In genomic region chr20:9287062-9287461, GRCh38 we compare ENCODE assay signal across 19 cellular contexts.
DNase-seq lines count a peak whose midpoint lies in the region; ATAC-seq, FAIRE-seq and TF ChIP-seq lines count a peak whose summit lies in the region.
"Had no signal": no experiment of that assay in that cellular context is flagged by ENCODE, and none has a peak within 500 bp of the region (broad histone marks: within the 10 kb centered on the region; RNA-seq: fewer than 3 reads in every experiment).

No MANE protein-coding gene starts in this region.

- FAIRE-seq in A549 (lab: Jason Lieb, UNC), result peak; percentile 89
- FAIRE-seq: GM12878, GM19239 had no signal

- CTCF ChIA-PET in A549 (lab: Yijun Ruan, JAX), result interaction anchor here (1.2 to 1.3 kb wide), 2 partner anchors 17 to 59 kb away, joined by 3 read pairs; no protein-coding TSS in a partner anchor

- H3K4me3 Mint-ChIP-seq in nephron, result no peak overlapping the region
- H3K4me3 Mint-ChIP-seq in stimulated activated effector memory CD8-positive, alpha-beta T cell treated with anti-CD3 and anti-CD28 coated beads, Interleukin-12 subunit alpha, Interleukin-12 subunit beta, amount 100 ng/mL, for 72 hours, result no peak overlapping the region
- H3K4me3 Mint-ChIP-seq: B cell; CD4-positive, CD25-positive, alpha-beta regulatory T cell; CD8-positive, alpha-beta memory T cell had no signal

- no peaks in the 10 kb centered on the region for H3K9me3 ChIP-seq in A549
- no peaks in the 10 kb centered on the region for H3K9me3 ChIP-seq in BE2C
- H3K9me3 ChIP-seq in esophagus squamous epithelium, result no peaks in the 10 kb centered on the region
- H3K9me3 ChIP-seq: HAP-1 had no signal

- TF ChIP-seq CTCF in A549 (IDR thresholded peaks at IDR 0.05) (no peak), nephron (IDR thresholded peaks at IDR 0.05; ENCODE audit: unreplicated experiment in 3 of 3) (no peak), BE2C (IDR thresholded peaks at IDR 0.05; ENCODE audit: low read depth, low read length) (no peak), esophagus squamous epithelium (IDR thresholded peaks at IDR 0.05) (no peak)

- peak overlapping the region in 2 of 3 experiments; percentile 61 to 74 for H3K27ac Mint-ChIP-seq in nephron
- H3K27ac Mint-ChIP-seq in stimulated activated effector memory CD8-positive, alpha-beta T cell treated with anti-CD3 and anti-CD28 coated beads, Interleukin-12 subunit alpha, Interleukin-12 subunit beta, amount 100 ng/mL, for 72 hours, result no peak overlapping the region
- H3K27ac Mint-ChIP-seq: B cell; CD4-positive, CD25-positive, alpha-beta regulatory T cell; CD8-positive, alpha-beta memory T cell had no signal

- H3K4me3 ChIP-seq in A549 (no peak overlapping the region), BE2C (ENCODE audit: low read depth, low read length) (no peak overlapping the region), esophagus squamous epithelium (no peak overlapping the region)
- H3K4me3 ChIP-seq: GM12878, GM23248, HAP-1 had no signal

- H3K4me2 ChIP-seq in A549, result peak overlapping the region; percentile 43

- TF ChIP-seq EP300 in A549 (IDR thresholded peaks at IDR 0.05), result no peak

- H3K27ac ChIP-seq in A549 (no peak overlapping the region), esophagus squamous epithelium (no peak overlapping the region)
- H3K27ac ChIP-seq: 22Rv1, GM23248, HL-60 had no signal

- POLR2A ChIA-PET in A549 (lab: Yijun Ruan, JAX), result no interaction called here

- no peak for TF ChIP-seq POLR2A in A549 (IDR thresholded peaks at IDR 0.05; ENCODE audit: low read length)
- TF ChIP-seq POLR2A in esophagus squamous epithelium (IDR thresholded peaks at IDR 0.05), result no peak

- TF ChIP-seq RAD21 in A549 (conservative IDR thresholded peaks at IDR 0.05 in 1 of 2, IDR thresholded peaks at IDR 0.05 in 1 of 2), result no peak

- H3K36me3 ChIP-seq in BE2C (no peaks in the 10 kb centered on the region), esophagus squamous epithelium (no peaks in the 10 kb centered on the region)
- H3K36me3 ChIP-seq: HAP-1 had no signal

- H3K4me1 ChIP-seq in A549, result peaks cover 38% of the 10 kb centered on the region
- H3K4me1 ChIP-seq in BE2C, result peaks cover 17% of the 10 kb centered on the region
- no peaks in the 10 kb centered on the region for H3K4me1 ChIP-seq in esophagus squamous epithelium
- H3K4me1 ChIP-seq: HAP-1 had no signal

- DNase-seq in A549 (ENCODE audit: low read depth in 1 of 2, low spot score in 1 of 2) (no peak), amniotic epithelial cell (ENCODE audit: low read depth) (peak; percentile 12), iris pigment epithelial cell (ENCODE audit: low read depth) (peak; percentile 58), BE2C (no peak), esophagus squamous epithelium (lab: John Stamatoyannopoulos, UW) (no peak)
- no peak for DNase-seq in stimulated activated effector memory CD8-positive, alpha-beta T cell treated with anti-CD3 and anti-CD28 coated beads, Interleukin-12 subunit alpha, Interleukin-12 subunit beta, amount 100 ng/mL, for 72 hours (ENCODE audit: low spot score in 2 of 2)
- DNase-seq: CD4-positive, CD25-positive, alpha-beta regulatory T cell; CD8-positive, alpha-beta memory T cell; DMS 273 treated with DMSO at 0.1 percent for 48 hours; DND-41 had no signal

- intact Hi-C loops in esophagus squamous epithelium (cut with DNase I), result no loop called here

- peaks cover 9% of the 10 kb centered on the region for H3K36me3 Mint-ChIP-seq in nephron (ENCODE audit: low read depth)
- H3K36me3 Mint-ChIP-seq in stimulated activated effector memory CD8-positive, alpha-beta T cell treated with anti-CD3 and anti-CD28 coated beads, Interleukin-12 subunit alpha, Interleukin-12 subunit beta, amount 100 ng/mL, for 72 hours, result no peaks in the 10 kb centered on the region
- H3K36me3 Mint-ChIP-seq: CD4-positive, CD25-positive, alpha-beta regulatory T cell; CD8-positive, alpha-beta memory T cell had no signal

- H3K4me1 Mint-ChIP-seq in nephron, result peaks cover 14% of the 10 kb centered on the region
- no peaks in the 10 kb centered on the region for H3K4me1 Mint-ChIP-seq in stimulated activated effector memory CD8-positive, alpha-beta T cell treated with anti-CD3 and anti-CD28 coated beads, Interleukin-12 subunit alpha, Interleukin-12 subunit beta, amount 100 ng/mL, for 72 hours
- H3K4me1 Mint-ChIP-seq: B cell; CD4-positive, CD25-positive, alpha-beta regulatory T cell; CD8-positive, alpha-beta memory T cell had no signal

- peaks cover 3% of the 10 kb centered on the region for H3K9me3 Mint-ChIP-seq in nephron
- H3K9me3 Mint-ChIP-seq in stimulated activated effector memory CD8-positive, alpha-beta T cell treated with anti-CD3 and anti-CD28 coated beads, Interleukin-12 subunit alpha, Interleukin-12 subunit beta, amount 100 ng/mL, for 72 hours, result peaks cover 6% of the 10 kb centered on the region

- no peaks in the 10 kb centered on the region for H3K27me3 Mint-ChIP-seq in nephron (ENCODE audit: low read depth)
- H3K27me3 Mint-ChIP-seq: B cell; CD4-positive, CD25-positive, alpha-beta regulatory T cell; CD8-positive, alpha-beta memory T cell had no signal

- ATAC-seq in A549 (no peak), GM19397 (IDR thresholded peaks at IDR 0.05; ENCODE audit: unreplicated experiment) (no peak)
- ATAC-seq in stimulated activated effector memory CD8-positive, alpha-beta T cell treated with anti-CD3 and anti-CD28 coated beads, Interleukin-12 subunit alpha, Interleukin-12 subunit beta, amount 100 ng/mL, for 72 hours, result no peak
- ATAC-seq: GM12878 had no signal

- no peaks in the 10 kb centered on the region for H3K27me3 ChIP-seq in BE2C
- H3K27me3 ChIP-seq in esophagus squamous epithelium, result no peaks in the 10 kb centered on the region

TF ChIP-seq in A549, 52 proteins besides CTCF, POLR2A, EP300 and RAD21:
- TF ChIP-seq NPAS2 (CRISPR knock-in tag; IDR thresholded peaks at IDR 0.05; ENCODE audit: borderline replicate concordance) (no peak), ELK1 (IDR thresholded peaks at IDR 0.05; ENCODE audit: low read depth, low read length) (no peak), MAFK (IDR thresholded peaks at IDR 0.05; ENCODE audit: partially characterized antibody) (no peak), FOSB (CRISPR knock-in tag; IDR thresholded peaks at IDR 0.05) (no peak), MAZ (IDR thresholded peaks at IDR 0.05; ENCODE audit: borderline replicate concordance, low read depth, low read length) (no peak), JUN (IDR thresholded peaks at IDR 0.05) (no peak), JUNB (IDR thresholded peaks at IDR 0.05) (no peak), NFE2L2 (conservative IDR thresholded peaks at IDR 0.05; ENCODE audit: low read length) (no peak), KDM1A (IDR thresholded peaks at IDR 0.05; ENCODE audit: low read depth) (no peak), MAX (IDR thresholded peaks at IDR 0.05) (no peak), EHMT2 (IDR thresholded peaks at IDR 0.05; ENCODE audit: low read depth) (no peak), ZFP36 (IDR thresholded peaks at IDR 0.05; ENCODE audit: borderline replicate concordance, partially characterized antibody) (no peak), FOXS1 (CRISPR knock-in tag; IDR thresholded peaks at IDR 0.05) (no peak), PHF8 (IDR thresholded peaks at IDR 0.05; ENCODE audit: borderline replicate concordance, low read depth) (no peak), FOSL2 (IDR thresholded peaks at IDR 0.05) (no peak), FOSL2 (CRISPR knock-in tag; IDR thresholded peaks at IDR 0.05) (no peak), TFCP2L1 (CRISPR knock-in tag; IDR thresholded peaks at IDR 0.05) (no peak), RARB (CRISPR knock-in tag; IDR thresholded peaks at IDR 0.05) (no peak), ATOH8 (CRISPR knock-in tag; IDR thresholded peaks at IDR 0.05; ENCODE audit: low read depth) (no peak), KDM5A (IDR thresholded peaks at IDR 0.05) (no peak), BHLHE40 (IDR thresholded peaks at IDR 0.05; ENCODE audit: low read depth, low read length) (no peak)
TF ChIP-seq in A549: peak in this region for 0.

Comparison
In these comparisons a context has a peak if more than half of its experiments do, and no peak if none do; other contexts are left out.
1. DNase-seq: peak in amniotic epithelial cell (single experiment) and iris pigment epithelial cell (single experiment); none in A549 (0 of 2), BE2C (single experiment), esophagus squamous epithelium (single experiment) and stimulated activated effector memory CD8-positive, alpha-beta T cell treated with anti-CD3 and anti-CD28 coated beads, Interleukin-12 subunit alpha, Interleukin-12 subunit beta, amount 100 ng/mL, for 72 hours (0 of 2).